Comparison of ENCODE assay signal across 15 cellular contexts in genomic region chr3:124486324-124486723, GRCh38.
A peak's percentile ranks its signal among the peaks of the same experiment; 100 is the strongest.
DNase-seq lines count a peak whose midpoint lies in the region; ATAC-seq and TF ChIP-seq lines count a peak whose summit lies in the region.
"Had no signal": no experiment of that assay in that cellular context is flagged by ENCODE, and none has a peak within 500 bp of the region (broad histone marks: within the 10 kb centered on the region; RNA-seq: fewer than 3 reads in every experiment).

No MANE protein-coding gene starts in this region.

- no peaks in the 10 kb centered on the region for H3K9me3 ChIP-seq in AG04450 (ENCODE audit: control insufficient read depth, insufficient read depth, low read length)
- H3K9me3 ChIP-seq in HCT116 (ENCODE audit: control insufficient read depth in 1 of 2, insufficient read depth in 1 of 2, low read depth in 1 of 2, low read length in 2 of 2), result no peaks in the 10 kb centered on the region
- no peaks in the 10 kb centered on the region for H3K9me3 ChIP-seq in SK-N-SH
- H3K9me3 ChIP-seq: colonic mucosa had no signal

- peak; percentile 73 for ATAC-seq in HCT116

- no peaks in the 10 kb centered on the region for H3F3A ChIP-seq in SK-N-SH (replicated peaks; ENCODE audit: insufficient read depth)

- RAD21 ChIA-PET in HCT116 (lab: Charles Lee; ENCODE audit: low non-redundant PET in 1 of 2, low total read pairs in 2 of 2, uncharacterized antibody in 2 of 2, unreplicated experiment in 2 of 2), result no interaction called here

- no peak overlapping the region for H3K9ac ChIP-seq in HCT116 (ENCODE audit: low read length)
- no peak overlapping the region for H3K9ac ChIP-seq in SK-N-SH

- TF ChIP-seq EP300 in SK-N-SH (IDR thresholded peaks at IDR 0.05; ENCODE audit: borderline replicate concordance in 1 of 2, low read depth in 1 of 2, low read length in 1 of 2), result no peak

- WGBS in SK-N-SH (ENCODE audit: low lambda C conversion rate), result 83% methylated on average over 2 of the region's 2 CpGs

- CTCF ChIA-PET in AG04450 (lab: Charles Lee), result interaction anchor here (0.5 to 2.6 kb wide), 8 partner anchors 17 to 246 kb away, joined by 3 to 7 read pairs (median 4); no protein-coding TSS in a partner anchor
- CTCF ChIA-PET in HCT116 (lab: Charles Lee), result interaction anchor here (1.0 to 2.1 kb wide), 2 partner anchors 65 to 73 kb away, joined by 6 to 9 read pairs; no protein-coding TSS in a partner anchor
- CTCF ChIA-PET in SK-N-SH (lab: Yijun Ruan, JAX), result interaction anchor here (0.9 to 2.5 kb wide), 8 partner anchors 18 to 834 kb away, joined by 3 to 10 read pairs (median 4); no protein-coding TSS in a partner anchor

- no peak overlapping the region for H2AFZ ChIP-seq in HCT116 (ENCODE audit: low read depth, low read length, poor library complexity, severe bottlenecking)
- H2AFZ ChIP-seq in SK-N-SH (ENCODE audit: low read depth), result no peak overlapping the region

- H3K27ac ChIP-seq in AG04450 (ENCODE audit: low read depth, low read length), result no peak overlapping the region
- no peak overlapping the region for H3K27ac ChIP-seq in HCT116 (ENCODE audit: low read depth, low read length)
- H3K27ac ChIP-seq in SK-N-SH (ENCODE audit: low read depth in 2 of 2, low read length in 1 of 2), result no peak overlapping the region
- H3K27ac ChIP-seq: colonic mucosa had no signal

- POLR2A ChIA-PET in AG04450 (lab: Yijun Ruan, JAX) (no interaction called here), HCT116 (lab: Charles Lee) (no interaction called here), SK-N-SH (lab: Yijun Ruan, JAX) (no interaction called here)

- H3K4me3 ChIP-seq in AG04450 (ENCODE audit: low read depth, low read length) (no peak overlapping the region), HCT116 (replicated peaks in 1 of 2; ENCODE audit: low read depth in 1 of 2, low read length in 2 of 2) (no peak overlapping the region), SK-N-SH (ENCODE audit: low read depth in 2 of 2, low read length in 1 of 2) (no peak overlapping the region)
- H3K4me3 ChIP-seq: colonic mucosa had no signal

- H3K4me2 ChIP-seq in HCT116 (ENCODE audit: low read length), result no peak overlapping the region
- no peak overlapping the region for H3K4me2 ChIP-seq in SK-N-SH

- H3K9me2 ChIP-seq in HCT116 (ENCODE audit: insufficient read depth) (no peaks in the 10 kb centered on the region), SK-N-SH (no peaks in the 10 kb centered on the region)

- H3K36me3 ChIP-seq in HCT116 (ENCODE audit: control insufficient read depth in 1 of 2, insufficient read depth in 2 of 2, low read length in 2 of 2) (no peaks in the 10 kb centered on the region), SK-N-SH (replicated peaks in 1 of 2; ENCODE audit: control insufficient read depth in 1 of 2, insufficient read depth in 2 of 2, low read length in 1 of 2) (peaks cover 14 to 20% of the 10 kb centered on the region in 2 experiments)
- H3K36me3 ChIP-seq: colonic mucosa had no signal

- peaks cover 0 to 3% of the 10 kb centered on the region in 2 experiments; a peak in 2 of 4 replicates for H3K4me1 ChIP-seq in HCT116 (ENCODE audit: control insufficient read depth in 1 of 2, insufficient read depth in 2 of 2, low read length in 2 of 2)
- H3K4me1 ChIP-seq in SK-N-SH (ENCODE audit: control insufficient read depth in 1 of 2, insufficient read depth in 2 of 2, low read depth in 1 of 2, low read length in 1 of 2), result no peaks in the 10 kb centered on the region
- H3K4me1 ChIP-seq: colonic mucosa had no signal

- TF ChIP-seq CTCF in AG04450 (IDR thresholded peaks at IDR 0.05; ENCODE audit: low read depth, low read length), result peak; percentile 19; the same call in 1 of the 2 replicates
- TF ChIP-seq CTCF in HCT116 (IDR thresholded peaks at IDR 0.05 in 2 of 3, conservative IDR thresholded peaks at IDR 0.05 in 1 of 3; ENCODE audit: borderline replicate concordance in 1 of 3, insufficient read depth in 1 of 3, low read depth in 2 of 3, low read length in 2 of 3), result peak in 2 of 3 experiments; percentile 15 to 22; a peak in 2 of 6 replicates
- peak; percentile 29 for TF ChIP-seq CTCF in SK-N-SH (IDR thresholded peaks at IDR 0.05)

- peak; percentile 30; the same call in 1 of the 2 replicates for TF ChIP-seq RAD21 in HCT116 (IDR thresholded peaks at IDR 0.05; ENCODE audit: low read depth)
- TF ChIP-seq RAD21 in SK-N-SH (IDR thresholded peaks at IDR 0.05; ENCODE audit: low read length), result 0 out of 2 replicates have a peak, but pooled peaks have one; percentile 4

- H3K79me2 ChIP-seq in HCT116 (ENCODE audit: insufficient read depth, low read length) (no peaks in the 10 kb centered on the region), SK-N-SH (ENCODE audit: insufficient read depth) (no peaks in the 10 kb centered on the region)

- H4K20me1 ChIP-seq in HCT116 (ENCODE audit: insufficient read depth), result no peaks in the 10 kb centered on the region
- H4K20me1 ChIP-seq in SK-N-SH (ENCODE audit: insufficient read depth), result no peaks in the 10 kb centered on the region

- TF ChIP-seq POLR2A in HCT116 (IDR thresholded peaks at IDR 0.05; ENCODE audit: borderline replicate concordance, extremely low read depth, insufficient read depth, insufficient read length), result no peak

- BruUV-seq in HCT116 (replicated peaks; lab: Mats Ljungman, UMichigan), result no TSS peak

- DNase-seq in AG04450 (ENCODE audit: low read depth, low spot score) (no peak), HCT116 (ENCODE audit: low read depth, low spot score) (no peak), SK-N-SH (no peak), globus pallidus (ENCODE audit: low spot score) (peak; percentile 43), foreskin melanocyte (no peak), NCI-H526 treated with DMSO at 0.1 percent for 48 hours (lab: John Stamatoyannopoulos, UW) (no peak)
- DNase-seq in stimulated activated CD4-positive, alpha-beta T cell treated with anti-CD3 and anti-CD28 coated beads, Interleukin-1b, Interleukin-23, amount 100 ng/mL, for 48 hours, result no peak
- DNase-seq in activated effector memory CD4-positive, alpha-beta T cell treated with Interleukin-2 at 50 U/mL for 16 hours, result no peak
- DNase-seq: activated B cell treated with CpG ODN at 0.5 μM for 24 hours; activated effector memory CD4-positive, alpha-beta T cell treated with anti-CD3 and anti-CD28 coated beads, Interleukin-2, amount 50 U/mL, for 16 hours; colonic mucosa; COR-L47; mesenchymal stem cell; NCI-H2081; NCI-H774 had no signal

- intact Hi-C loops in HCT116 (cut with micrococcal nuclease), result no loop called here

- H3K27me3 ChIP-seq in AG04450 (ENCODE audit: control insufficient read depth, insufficient read depth, low read length) (peaks cover 6% of the 10 kb centered on the region), HCT116 (ENCODE audit: insufficient read depth, low read length) (peaks cover 30% of the 10 kb centered on the region; the same call in 1 of the 2 replicates), SK-N-SH (ENCODE audit: insufficient read depth) (no peaks in the 10 kb centered on the region)
- H3K27me3 ChIP-seq: colonic mucosa had no signal

TF ChIP-seq in HCT116, 20 proteins besides CTCF, POLR2A, EP300 and RAD21:
- TF ChIP-seq ZBTB33 (IDR thresholded peaks at IDR 0.05; ENCODE audit: extremely low read depth, insufficient replicate concordance, low read length) (no peak), EGR1 (IDR thresholded peaks at IDR 0.05; ENCODE audit: low read depth) (no peak), YY1 (IDR thresholded peaks at IDR 0.05; ENCODE audit: extremely low read depth, insufficient replicate concordance, low read depth, low read length) (no peak), ELF1 (IDR thresholded peaks at IDR 0.05; ENCODE audit: borderline replicate concordance, low read depth) (no peak)

TF ChIP-seq in SK-N-SH, 30 proteins besides CTCF, POLR2A, EP300 and RAD21:
- no peak for TF ChIP-seq ELF1 (IDR thresholded peaks at IDR 0.05)
- TF ChIP-seq YY1 (IDR thresholded peaks at IDR 0.05; ENCODE audit: low read depth), result no peak
- no peak for TF ChIP-seq RXRA (IDR thresholded peaks at IDR 0.05; ENCODE audit: borderline replicate concordance, low read depth)
- no peak for TF ChIP-seq NRF1 (IDR thresholded peaks at IDR 0.05; ENCODE audit: low read depth, low read length)
- TF ChIP-seq CHD2 (IDR thresholded peaks at IDR 0.05; ENCODE audit: low read length, partially characterized antibody), result no peak
- TF ChIP-seq JUND (IDR thresholded peaks at IDR 0.05), result no peak
- no peak for TF ChIP-seq GABPA (IDR thresholded peaks at IDR 0.05; ENCODE audit: low read depth)
- no peak for TF ChIP-seq IRF3 (IDR thresholded peaks at IDR 0.05; ENCODE audit: low read depth, low read length)
- no peak for TF ChIP-seq TEAD4 (IDR thresholded peaks at IDR 0.05; ENCODE audit: borderline replicate concordance, insufficient read depth)
- no peak for TF ChIP-seq EZH2phosphoT487 (IDR thresholded peaks at IDR 0.05; ENCODE audit: borderline replicate concordance, low read depth)
- TF ChIP-seq TAF1 (IDR thresholded peaks at IDR 0.05; ENCODE audit: borderline replicate concordance, low read depth, low read length), result no peak
- no peak for TF ChIP-seq MEF2A (IDR thresholded peaks at IDR 0.05; ENCODE audit: borderline replicate concordance, low read depth)
